ENCODE assay signal across 11 cellular contexts in genomic region chr1:162689745-162690671, GRCh38. TPM values are rescaled to one million over a fixed set of nuclear protein-coding genes. Genes with fewer than 3 reads are reported as not detected.
A peak's percentile ranks its signal among the peaks of the same experiment; 100 is the strongest.
DNase-seq lines count a peak whose midpoint lies in the region; ATAC-seq and TF ChIP-seq lines count a peak whose summit lies in the region.
"Had no signal": no experiment of that assay in that cellular context is flagged by ENCODE, and none has a peak within 500 bp of the region (broad histone marks: within the 10 kb centered on the region; RNA-seq: fewer than 3 reads in every experiment).

No MANE protein-coding gene starts in this region.

- H3K4me2 ChIP-seq in PC-9: peak overlapping the region; percentile 23; the same call in 1 of the 2 replicates

- H4K20me1 ChIP-seq in PC-9 (ENCODE audit: insufficient read depth): no peaks in the 10 kb centered on the region

- H3K4me3 Mint-ChIP-seq in osteocyte (ENCODE audit: unreplicated experiment) (peak overlapping the region; percentile 43), progenitor cell of endocrine pancreas (ENCODE audit: low read depth) (no peak overlapping the region)
- H3K4me3 Mint-ChIP-seq: CD4-positive, CD25-positive, alpha-beta regulatory T cell had no signal

- WGBS in esophagus squamous epithelium, 2 donors: 17 to 34% methylated on average over 5 of the region's 5 CpGs

- H3F3A ChIP-seq in PC-9 (ENCODE audit: insufficient read depth, low read depth): peaks cover 6% of the 10 kb centered on the region; the same call in 1 of the 2 replicates

- intact Hi-C loops in PC-9 (cut with micrococcal nuclease; ENCODE audit: unreplicated experiment): no loop called here
- intact Hi-C loops in esophagus squamous epithelium (cut with DNase I): no loop called here

- H3K9me3 Mint-ChIP-seq in osteocyte (ENCODE audit: unreplicated experiment): no peaks in the 10 kb centered on the region
- no peaks in the 10 kb centered on the region for H3K9me3 Mint-ChIP-seq in progenitor cell of endocrine pancreas (ENCODE audit: low read depth)
- H3K9me3 Mint-ChIP-seq: CD4-positive, CD25-positive, alpha-beta regulatory T cell had no signal

- H3K9me2 ChIP-seq in PC-9 (ENCODE audit: insufficient read depth): no peaks in the 10 kb centered on the region

- ATAC-seq in HG03432 (IDR thresholded peaks at IDR 0.05; ENCODE audit: unreplicated experiment): no peak

- H3K9me3 ChIP-seq in PC-9 (ENCODE audit: insufficient read depth, low read depth) (no peaks in the 10 kb centered on the region), esophagus squamous epithelium (no peaks in the 10 kb centered on the region)

- CTCF ChIA-PET in PC-9 (lab: Charles Lee): interaction anchor here (0.6 kb wide), 3 partner anchors 13 to 1690 kb away, joined by 7 to 9 read pairs (median 7); no protein-coding TSS in a partner anchor

- H3K4me1 Mint-ChIP-seq in osteocyte (ENCODE audit: unreplicated experiment): peaks cover 57% of the 10 kb centered on the region
- H3K4me1 Mint-ChIP-seq in progenitor cell of endocrine pancreas (ENCODE audit: low read depth): peaks cover 9% of the 10 kb centered on the region

- no peak for TF ChIP-seq POLR2A in esophagus squamous epithelium (IDR thresholded peaks at IDR 0.05)

- DNase-seq in AG10803 (ENCODE audit: low read depth): peak; percentile 83
- no peak for DNase-seq in PC-9
- DNase-seq in esophagus squamous epithelium (lab: John Stamatoyannopoulos, UW): no peak
- DNase-seq in osteocyte (ENCODE audit: extremely low spot score, unreplicated experiment): no peak
- DNase-seq in caudate nucleus (lab: John Stamatoyannopoulos, UW): no peak
- no peak for DNase-seq in progenitor cell of endocrine pancreas (ENCODE audit: low spot score, unreplicated experiment)
- no peak for DNase-seq in GF-D8 (lab: John Stamatoyannopoulos, UW)
- DNase-seq: amygdala; CD4-positive, CD25-positive, alpha-beta regulatory T cell; NCI-H510A had no signal

- H3K36me3 ChIP-seq in PC-9 (ENCODE audit: low read depth) (no peaks in the 10 kb centered on the region), esophagus squamous epithelium (no peaks in the 10 kb centered on the region)

- H3K27me3 ChIP-seq in PC-9 (ENCODE audit: insufficient read depth, low read depth): no peaks in the 10 kb centered on the region
- no peaks in the 10 kb centered on the region for H3K27me3 ChIP-seq in esophagus squamous epithelium

- H3K27ac ChIP-seq in PC-9 (no peak overlapping the region), esophagus squamous epithelium (peak overlapping the region; percentile 56 to 87 (median 76)), caudate nucleus (ENCODE audit: low read depth, low read length) (no peak overlapping the region)

- no peaks in the 10 kb centered on the region for H3K27me3 Mint-ChIP-seq in osteocyte (ENCODE audit: unreplicated experiment)
- H3K27me3 Mint-ChIP-seq in progenitor cell of endocrine pancreas: no peaks in the 10 kb centered on the region

- H3K79me2 ChIP-seq in PC-9 (ENCODE audit: low read depth): no peaks in the 10 kb centered on the region

- H3K27ac Mint-ChIP-seq in osteocyte (ENCODE audit: unreplicated experiment): peak overlapping the region; percentile 92
- no peak overlapping the region for H3K27ac Mint-ChIP-seq in progenitor cell of endocrine pancreas
- H3K27ac Mint-ChIP-seq: CD4-positive, CD25-positive, alpha-beta regulatory T cell had no signal

- H3K4me1 ChIP-seq in PC-9 (replicated peaks; ENCODE audit: insufficient read depth) (no peaks in the 10 kb centered on the region; the same call in none of the 2 replicates), esophagus squamous epithelium (peaks cover 21 to 71% (median 48%) of the 10 kb centered on the region in 3 donors)

- no peak overlapping the region for H2AFZ ChIP-seq in PC-9

- no TSS peak for BruUV-seq in PC-9 (replicated peaks; lab: Mats Ljungman, UMichigan)

- peaks cover 11% of the 10 kb centered on the region for H3K36me3 Mint-ChIP-seq in osteocyte (ENCODE audit: unreplicated experiment)
- H3K36me3 Mint-ChIP-seq in progenitor cell of endocrine pancreas (ENCODE audit: insufficient read depth): no peaks in the 10 kb centered on the region
- H3K36me3 Mint-ChIP-seq: CD4-positive, CD25-positive, alpha-beta regulatory T cell had no signal

- H3K4me3 ChIP-seq in AG10803 (ENCODE audit: low read length) (no peak overlapping the region), PC-9 (no peak overlapping the region), esophagus squamous epithelium (no peak overlapping the region)

- POLR2A ChIA-PET in PC-9 (lab: Charles Lee; ENCODE audit: unreplicated experiment): interaction anchor here (0.6 kb wide), 1 partner anchor 73 kb away, joined by 3 read pairs; no protein-coding TSS in a partner anchor

- TF ChIP-seq CTCF in AG10803 (conservative IDR thresholded peaks at IDR 0.05; ENCODE audit: low read length): no peak
- TF ChIP-seq CTCF in PC-9 (conservative IDR thresholded peaks at IDR 0.05): no peak
- TF ChIP-seq CTCF in esophagus squamous epithelium (IDR thresholded peaks at IDR 0.05): no peak
- no peak for TF ChIP-seq CTCF in osteocyte (IDR thresholded peaks at IDR 0.05)
- no peak for TF ChIP-seq CTCF in progenitor cell of endocrine pancreas (IDR thresholded peaks at IDR 0.05; ENCODE audit: unreplicated experiment)

RNA-seq across cellular contexts. Expression of gene DDR2, which starts 57.7 kb away (rescaled TPM):
- total RNA-seq in PC-9 (2021) (0.05 and 0.35 TPM in 2 replicates), esophagus squamous epithelium (10 to 100 TPM in 2 of 4 donors, 1 to 10 TPM in 2; 1.5 to 88.1 (median 15.9) TPM), osteocyte (173 and 185 TPM in 2 replicates), progenitor cell of endocrine pancreas (1.2 and 1.7 TPM in 2 replicates)

Comparison
In these comparisons a context has a peak if more than half of its experiments do, and no peak if none do; other contexts are left out.
1. H3K27ac ChIP-seq: peak in esophagus squamous epithelium (4 of 4); none in PC-9 (single experiment) and caudate nucleus (single experiment).